ENCODE assay signal across 14 cellular contexts in genomic region chr1:15714438-15715136, GRCh38. TPM values are rescaled to one million over a fixed set of nuclear protein-coding genes. Genes with fewer than 3 reads are reported as not detected.
DNase-seq lines count a peak whose midpoint lies in the region; ATAC-seq and TF ChIP-seq lines count a peak whose summit lies in the region.
"Had no signal": no experiment of that assay in that cellular context is flagged by ENCODE, and none has a peak within 500 bp of the region (broad histone marks: within the 10 kb centered on the region; RNA-seq: fewer than 3 reads in every experiment).

No MANE protein-coding gene starts in this region.

- H3K4me3 Mint-ChIP-seq in activated naive CD4-positive, alpha-beta T cell treated with anti-CD3 and anti-CD28 coated beads, Interleukin-2, amount 50 U/mL, for 24 hours: no peak overlapping the region
- H3K4me3 Mint-ChIP-seq: activated B cell treated with CpG ODN at 0.5 μM for 24 hours had no signal

- H3K4me3 ChIP-seq in esophagus (ENCODE audit: low read depth in 1 of 2, low read length in 2 of 2) (no peak overlapping the region), upper lobe of right lung (no peak overlapping the region)

- H3K27me3 Mint-ChIP-seq in activated naive CD4-positive, alpha-beta T cell treated with anti-CD3 and anti-CD28 coated beads, Interleukin-2, amount 50 U/mL, for 24 hours: no peaks in the 10 kb centered on the region
- H3K27me3 Mint-ChIP-seq: activated B cell treated with CpG ODN at 0.5 μM for 24 hours had no signal

- H3K36me3 ChIP-seq in esophagus (ENCODE audit: control insufficient read depth in 2 of 2, insufficient read depth in 2 of 2, low read length in 1 of 2) (peaks cover 0 to 28% of the 10 kb centered on the region in 2 donors), upper lobe of right lung (peaks cover 21% of the 10 kb centered on the region)

- H3K27me3 ChIP-seq in esophagus (ENCODE audit: control insufficient read depth in 1 of 2, insufficient read depth in 2 of 2, low read length in 2 of 2): no peaks in the 10 kb centered on the region
- no peaks in the 10 kb centered on the region for H3K27me3 ChIP-seq in upper lobe of right lung

- H3K4me1 ChIP-seq in esophagus (ENCODE audit: control insufficient read depth in 2 of 2, insufficient read depth in 2 of 2, low read length in 1 of 2) (peaks cover 0 to 4% of the 10 kb centered on the region in 2 donors), upper lobe of right lung (peaks cover 47% of the 10 kb centered on the region)

- H3K9me3 ChIP-seq in esophagus (ENCODE audit: control insufficient read depth in 2 of 2, insufficient read depth in 1 of 2, low read depth in 1 of 2, low read length in 1 of 2) (peaks cover 0 to 2% of the 10 kb centered on the region in 2 donors), upper lobe of right lung (no peaks in the 10 kb centered on the region)

- H3K27ac ChIP-seq in esophagus (ENCODE audit: low read depth in 2 of 2, low read length in 1 of 2) (peak overlapping the region; percentile 8 to 24), upper lobe of right lung (peak overlapping the region; percentile 55)
- H3K27ac ChIP-seq: C4-2B had no signal

- H3K4me1 Mint-ChIP-seq in activated naive CD4-positive, alpha-beta T cell treated with anti-CD3 and anti-CD28 coated beads, Interleukin-2, amount 50 U/mL, for 24 hours: peaks cover 6% of the 10 kb centered on the region

- no peak for TF ChIP-seq CTCF in upper lobe of right lung (IDR thresholded peaks at IDR 0.05)

- peak overlapping the region; percentile 10 for H3K27ac Mint-ChIP-seq in activated naive CD4-positive, alpha-beta T cell treated with anti-CD3 and anti-CD28 coated beads, Interleukin-2, amount 50 U/mL, for 24 hours
- H3K27ac Mint-ChIP-seq: activated B cell treated with CpG ODN at 0.5 μM for 24 hours had no signal

- H3K9me3 Mint-ChIP-seq in activated naive CD4-positive, alpha-beta T cell treated with anti-CD3 and anti-CD28 coated beads, Interleukin-2, amount 50 U/mL, for 24 hours: no peaks in the 10 kb centered on the region
- H3K9me3 Mint-ChIP-seq: activated B cell treated with CpG ODN at 0.5 μM for 24 hours had no signal

- H3K36me3 Mint-ChIP-seq in activated naive CD4-positive, alpha-beta T cell treated with anti-CD3 and anti-CD28 coated beads, Interleukin-2, amount 50 U/mL, for 24 hours: peaks cover under 1% of the 10 kb centered on the region

- WGBS in esophagus, 2 donors: 58 to 71% methylated on average over 4 of the region's 4 CpGs

- no peak for DNase-seq in activated naive CD4-positive, alpha-beta T cell treated with anti-CD3 and anti-CD28 coated beads, Interleukin-2, amount 50 U/mL, for 16 hours
- DNase-seq in midbrain (lab: John Stamatoyannopoulos, UW) (peak; percentile 50), upper lobe of right lung (no peak), EL (no peak)
- DNase-seq: activated B cell treated with CpG ODN at 0.5 μM for 24 hours; left colon; NCI-H748 treated with DMSO at 0.1 percent for 48 hours; stimulated activated CD4-positive, alpha-beta T cell treated with anti-CD3 and anti-CD28 coated beads, Interleukin-15, amount 100 ng/mL, for 24 hours had no signal

- intact Hi-C loops in upper lobe of right lung (cut with DNase I): no loop called here

- peak; percentile 35 for ATAC-seq in upper lobe of right lung
- ATAC-seq in HG02852 (IDR thresholded peaks at IDR 0.05; ENCODE audit: unreplicated experiment): no peak
- no peak for ATAC-seq in HG03457 (IDR thresholded peaks at IDR 0.05; ENCODE audit: unreplicated experiment)
- ATAC-seq: HCT116, left colon had no signal

RNA-seq across cellular contexts. Expression of gene SLC25A34, which starts 21.5 kb away (rescaled TPM):
- polyA plus RNA-seq in esophagus: 1 to 10 TPM in 1 of 2 donors, under 1 TPM in 1; 0.46 to 2.7 TPM
- total RNA-seq in upper lobe of right lung: 3.0 TPM

RNA-seq across cellular contexts. Expression of gene TMEM82, which starts 27.7 kb away (rescaled TPM):
- polyA plus RNA-seq in esophagus: not detected
- total RNA-seq in upper lobe of right lung: not detected
- total RNA-seq: activated B cell treated with CpG ODN at 0.5 μM for 24 hours had no signal

RNA-seq across cellular contexts. Expression of gene PLEKHM2, which starts 30.5 kb away (rescaled TPM):
- 10 to 100 TPM; 34.5 to 40.7 TPM for polyA plus RNA-seq in esophagus
- 90.9 TPM for total RNA-seq in upper lobe of right lung

RNA-seq across cellular contexts. Expression of gene FBLIM1, which starts 44.0 kb away (rescaled TPM):
- 10 to 100 TPM; 17.7 to 20.5 TPM for polyA plus RNA-seq in esophagus
- total RNA-seq in upper lobe of right lung: 39.0 TPM
- total RNA-seq: activated B cell treated with CpG ODN at 0.5 μM for 24 hours had no signal
